8 cellular contexts compared by ENCODE assay signal in the genomic region with DNA sequence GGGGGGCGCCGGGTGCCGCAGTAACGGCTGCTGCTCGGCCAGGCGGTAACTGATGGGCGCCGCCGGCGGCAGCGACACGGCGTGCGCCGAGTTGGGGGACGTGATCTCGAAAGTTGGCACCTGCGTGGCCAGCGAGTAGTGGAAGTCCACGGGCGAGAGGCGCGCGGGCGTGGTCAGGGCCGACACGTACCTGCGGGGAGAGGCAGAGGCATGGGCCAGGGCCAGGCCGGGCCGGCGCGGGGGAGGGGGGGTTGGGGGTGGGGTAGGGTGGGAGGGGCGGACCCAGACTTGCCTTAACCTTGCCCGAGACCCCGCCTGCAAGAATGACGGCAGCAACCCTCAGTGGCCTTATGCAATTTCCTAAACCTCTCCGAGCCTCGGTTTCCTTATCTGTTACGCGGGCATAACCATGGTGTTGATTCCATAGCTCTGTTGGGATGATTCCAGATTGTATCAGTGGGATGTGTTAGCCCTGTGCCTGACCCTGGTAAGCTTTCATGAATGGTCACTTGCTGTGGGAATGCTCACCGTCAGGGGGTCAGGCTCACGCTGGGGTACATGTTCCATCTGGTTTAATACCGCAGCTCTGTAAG. TPM values are rescaled to one million over a fixed set of nuclear protein-coding genes. Genes with fewer than 3 reads are reported as not detected.
DNase-seq lines count a peak whose midpoint lies in the region; ATAC-seq and TF ChIP-seq lines count a peak whose summit lies in the region.

No MANE protein-coding gene starts in this region.

- no peak for TF ChIP-seq POLR2A in erythroblast (IDR thresholded peaks at IDR 0.05; ENCODE audit: low read length)

- H3K9me3 Mint-ChIP-seq in activated CD8-positive, alpha-beta memory T cell treated with anti-CD3 and anti-CD28 coated beads, Interleukin-2, amount 10 ng/mL, durations not matched to agents 7 days and 5 days (ENCODE audit: low read depth) = no peaks in the 10 kb centered on the region

- no peaks in the 10 kb centered on the region for H3K36me3 Mint-ChIP-seq in activated CD8-positive, alpha-beta memory T cell treated with anti-CD3 and anti-CD28 coated beads, Interleukin-2, amount 10 ng/mL, durations not matched to agents 7 days and 5 days

- H3K4me3 ChIP-seq in skeletal muscle cell (ENCODE audit: low read depth, low read length) = peak overlapping the region; percentile 40

- H3K27ac Mint-ChIP-seq in activated CD8-positive, alpha-beta memory T cell treated with anti-CD3 and anti-CD28 coated beads, Interleukin-2, amount 10 ng/mL, durations not matched to agents 7 days and 5 days = no peak overlapping the region

- intact Hi-C loops in Right ventricle myocardium superior (cut with DNase I) = no loop called here

- peak; percentile 24 for DNase-seq in stimulated activated CD4-positive, alpha-beta T cell treated with anti-CD3 and anti-CD28 coated beads, Interleukin-12 subunit alpha, Interleukin-12 subunit beta, amount 100 ng/mL, for 4 hours
- no peak for DNase-seq in stimulated activated CD4-positive, alpha-beta T cell treated with anti-CD3 and anti-CD28 coated beads, Interleukin-2, amount 100 ng/mL, for 48 hours
- peak; percentile 46 for DNase-seq in activated CD8-positive, alpha-beta memory T cell treated with anti-CD3 and anti-CD28 coated beads, Interleukin-2, amount 10 ng/mL, durations not matched to agents 7 days and 5 days
- peak; percentile 58 for DNase-seq in Right ventricle myocardium superior
- DNase-seq in skeletal muscle cell (ENCODE audit: low read depth) = no peak
- no peak for DNase-seq in NCI-H1436 (lab: John Stamatoyannopoulos, UW)
- no peak for DNase-seq in GM19240 (ENCODE audit: insufficient read length, low spot score)
- no peak for DNase-seq in erythroblast (lab: John Stamatoyannopoulos, UW)

- ATAC-seq in activated CD8-positive, alpha-beta memory T cell treated with anti-CD3 and anti-CD28 coated beads, Interleukin-2, amount 10 ng/mL, durations not matched to agents 7 days and 5 days = peak; percentile 28
- ATAC-seq in Right ventricle myocardium superior (ENCODE audit: poor library complexity) = peak; percentile 20

- CTCF ChIA-PET in activated CD8-positive, alpha-beta memory T cell treated with anti-CD3 and anti-CD28 coated beads, Interleukin-2, amount 10 ng/mL, durations not matched to agents 7 days and 5 days (lab: Charles Lee) = interaction anchor here (0.8 to 3.5 kb wide), 7 partner anchors 61 to 146 kb away, joined by 3 to 16 read pairs (median 8); no protein-coding TSS in a partner anchor

- peaks cover 40% of the 10 kb centered on the region for H3K27me3 Mint-ChIP-seq in activated CD8-positive, alpha-beta memory T cell treated with anti-CD3 and anti-CD28 coated beads, Interleukin-2, amount 10 ng/mL, durations not matched to agents 7 days and 5 days

- peak overlapping the region; percentile 63 for H3K4me3 Mint-ChIP-seq in activated CD8-positive, alpha-beta memory T cell treated with anti-CD3 and anti-CD28 coated beads, Interleukin-2, amount 10 ng/mL, durations not matched to agents 7 days and 5 days

- peaks cover 4% of the 10 kb centered on the region for H3K4me1 Mint-ChIP-seq in activated CD8-positive, alpha-beta memory T cell treated with anti-CD3 and anti-CD28 coated beads, Interleukin-2, amount 10 ng/mL, durations not matched to agents 7 days and 5 days

RNA-seq across cellular contexts. Expression of a gene that starts 53.0 kb away (rescaled TPM):
- not detected for total RNA-seq in activated CD8-positive, alpha-beta memory T cell treated with anti-CD3 and anti-CD28 coated beads, Interleukin-2, amount 10 ng/mL, durations not matched to agents 7 days and 5 days
- not detected for total RNA-seq in Right ventricle myocardium superior

Comparison
In these comparisons a context has a peak if more than half of its experiments do, and no peak if none do; other contexts are left out.
1. DNase-seq: peak in stimulated activated CD4-positive, alpha-beta T cell treated with anti-CD3 and anti-CD28 coated beads, Interleukin-12 subunit alpha, Interleukin-12 subunit beta, amount 100 ng/mL, for 4 hours (single experiment), activated CD8-positive, alpha-beta memory T cell treated with anti-CD3 and anti-CD28 coated beads, Interleukin-2, amount 10 ng/mL, durations not matched to agents 7 days and 5 days (single experiment) and Right ventricle myocardium superior (single experiment); none in stimulated activated CD4-positive, alpha-beta T cell treated with anti-CD3 and anti-CD28 coated beads, Interleukin-2, amount 100 ng/mL, for 48 hours (0 of 2), skeletal muscle cell (single experiment), NCI-H1436 (single experiment), GM19240 (single experiment) and erythroblast (0 of 2).